ENCODE assay signal across 1 cellular context in genomic region chr1:234125283-234125682, GRCh38.
TF ChIP-seq lines count a peak whose summit lies in the region.

No MANE protein-coding gene starts in this region.

TF ChIP-seq in H1, 55 proteins besides CTCF, POLR2A, EP300 and RAD21 (continued from another document):
- TF ChIP-seq, protein P1, sequence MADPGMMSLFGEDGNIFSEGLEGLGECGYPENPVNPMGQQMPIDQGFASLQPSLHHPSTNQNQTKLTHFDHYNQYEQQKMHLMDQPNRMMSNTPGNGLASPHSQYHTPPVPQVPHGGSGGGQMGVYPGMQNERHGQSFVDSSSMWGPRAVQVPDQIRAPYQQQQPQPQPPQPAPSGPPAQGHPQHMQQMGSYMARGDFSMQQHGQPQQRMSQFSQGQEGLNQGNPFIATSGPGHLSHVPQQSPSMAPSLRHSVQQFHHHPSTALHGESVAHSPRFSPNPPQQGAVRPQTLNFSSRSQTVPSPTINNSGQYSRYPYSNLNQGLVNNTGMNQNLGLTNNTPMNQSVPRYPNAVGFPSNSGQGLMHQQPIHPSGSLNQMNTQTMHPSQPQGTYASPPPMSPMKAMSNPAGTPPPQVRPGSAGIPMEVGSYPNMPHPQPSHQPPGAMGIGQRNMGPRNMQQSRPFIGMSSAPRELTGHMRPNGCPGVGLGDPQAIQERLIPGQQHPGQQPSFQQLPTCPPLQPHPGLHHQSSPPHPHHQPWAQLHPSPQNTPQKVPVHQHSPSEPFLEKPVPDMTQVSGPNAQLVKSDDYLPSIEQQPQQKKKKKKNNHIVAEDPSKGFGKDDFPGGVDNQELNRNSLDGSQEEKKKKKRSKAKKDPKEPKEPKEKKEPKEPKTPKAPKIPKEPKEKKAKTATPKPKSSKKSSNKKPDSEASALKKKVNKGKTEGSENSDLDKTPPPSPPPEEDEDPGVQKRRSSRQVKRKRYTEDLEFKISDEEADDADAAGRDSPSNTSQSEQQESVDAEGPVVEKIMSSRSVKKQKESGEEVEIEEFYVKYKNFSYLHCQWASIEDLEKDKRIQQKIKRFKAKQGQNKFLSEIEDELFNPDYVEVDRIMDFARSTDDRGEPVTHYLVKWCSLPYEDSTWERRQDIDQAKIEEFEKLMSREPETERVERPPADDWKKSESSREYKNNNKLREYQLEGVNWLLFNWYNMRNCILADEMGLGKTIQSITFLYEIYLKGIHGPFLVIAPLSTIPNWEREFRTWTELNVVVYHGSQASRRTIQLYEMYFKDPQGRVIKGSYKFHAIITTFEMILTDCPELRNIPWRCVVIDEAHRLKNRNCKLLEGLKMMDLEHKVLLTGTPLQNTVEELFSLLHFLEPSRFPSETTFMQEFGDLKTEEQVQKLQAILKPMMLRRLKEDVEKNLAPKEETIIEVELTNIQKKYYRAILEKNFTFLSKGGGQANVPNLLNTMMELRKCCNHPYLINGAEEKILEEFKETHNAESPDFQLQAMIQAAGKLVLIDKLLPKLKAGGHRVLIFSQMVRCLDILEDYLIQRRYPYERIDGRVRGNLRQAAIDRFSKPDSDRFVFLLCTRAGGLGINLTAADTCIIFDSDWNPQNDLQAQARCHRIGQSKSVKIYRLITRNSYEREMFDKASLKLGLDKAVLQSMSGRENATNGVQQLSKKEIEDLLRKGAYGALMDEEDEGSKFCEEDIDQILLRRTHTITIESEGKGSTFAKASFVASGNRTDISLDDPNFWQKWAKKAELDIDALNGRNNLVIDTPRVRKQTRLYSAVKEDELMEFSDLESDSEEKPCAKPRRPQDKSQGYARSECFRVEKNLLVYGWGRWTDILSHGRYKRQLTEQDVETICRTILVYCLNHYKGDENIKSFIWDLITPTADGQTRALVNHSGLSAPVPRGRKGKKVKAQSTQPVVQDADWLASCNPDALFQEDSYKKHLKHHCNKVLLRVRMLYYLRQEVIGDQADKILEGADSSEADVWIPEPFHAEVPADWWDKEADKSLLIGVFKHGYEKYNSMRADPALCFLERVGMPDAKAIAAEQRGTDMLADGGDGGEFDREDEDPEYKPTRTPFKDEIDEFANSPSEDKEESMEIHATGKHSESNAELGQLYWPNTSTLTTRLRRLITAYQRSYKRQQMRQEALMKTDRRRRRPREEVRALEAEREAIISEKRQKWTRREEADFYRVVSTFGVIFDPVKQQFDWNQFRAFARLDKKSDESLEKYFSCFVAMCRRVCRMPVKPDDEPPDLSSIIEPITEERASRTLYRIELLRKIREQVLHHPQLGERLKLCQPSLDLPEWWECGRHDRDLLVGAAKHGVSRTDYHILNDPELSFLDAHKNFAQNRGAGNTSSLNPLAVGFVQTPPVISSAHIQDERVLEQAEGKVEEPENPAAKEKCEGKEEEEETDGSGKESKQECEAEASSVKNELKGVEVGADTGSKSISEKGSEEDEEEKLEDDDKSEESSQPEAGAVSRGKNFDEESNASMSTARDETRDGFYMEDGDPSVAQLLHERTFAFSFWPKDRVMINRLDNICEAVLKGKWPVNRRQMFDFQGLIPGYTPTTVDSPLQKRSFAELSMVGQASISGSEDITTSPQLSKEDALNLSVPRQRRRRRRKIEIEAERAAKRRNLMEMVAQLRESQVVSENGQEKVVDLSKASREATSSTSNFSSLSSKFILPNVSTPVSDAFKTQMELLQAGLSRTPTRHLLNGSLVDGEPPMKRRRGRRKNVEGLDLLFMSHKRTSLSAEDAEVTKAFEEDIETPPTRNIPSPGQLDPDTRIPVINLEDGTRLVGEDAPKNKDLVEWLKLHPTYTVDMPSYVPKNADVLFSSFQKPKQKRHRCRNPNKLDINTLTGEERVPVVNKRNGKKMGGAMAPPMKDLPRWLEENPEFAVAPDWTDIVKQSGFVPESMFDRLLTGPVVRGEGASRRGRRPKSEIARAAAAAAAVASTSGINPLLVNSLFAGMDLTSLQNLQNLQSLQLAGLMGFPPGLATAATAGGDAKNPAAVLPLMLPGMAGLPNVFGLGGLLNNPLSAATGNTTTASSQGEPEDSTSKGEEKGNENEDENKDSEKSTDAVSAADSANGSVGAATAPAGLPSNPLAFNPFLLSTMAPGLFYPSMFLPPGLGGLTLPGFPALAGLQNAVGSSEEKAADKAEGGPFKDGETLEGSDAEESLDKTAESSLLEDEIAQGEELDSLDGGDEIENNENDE (IDR thresholded peaks at IDR 0.05; ENCODE audit: insufficient replicate concordance, low read length) = no peak
- TF ChIP-seq SP2 (IDR thresholded peaks at IDR 0.05; ENCODE audit: low read length) (no peak), TEAD4 (IDR thresholded peaks at IDR 0.05; ENCODE audit: low read depth, low read length) (no peak), TBP (IDR thresholded peaks at IDR 0.05; ENCODE audit: low read depth, low read length) (no peak), E2F6 (IDR thresholded peaks at IDR 0.05) (no peak), CHD2 (IDR thresholded peaks at IDR 0.05; ENCODE audit: low read length) (no peak), JUND (IDR thresholded peaks at IDR 0.05; ENCODE audit: low read length) (no peak), USF2 (IDR thresholded peaks at IDR 0.05; ENCODE audit: low read length) (peak; percentile 80), BRCA1 (IDR thresholded peaks at IDR 0.05; ENCODE audit: low read depth, low read length) (no peak), ZNF274 (IDR thresholded peaks at IDR 0.05; ENCODE audit: borderline replicate concordance, extremely low read depth, low read length) (no peak), SIN3A (conservative IDR thresholded peaks at IDR 0.05 in 1 of 2, IDR thresholded peaks at IDR 0.05 in 1 of 2; ENCODE audit: low read depth in 1 of 2, low read length in 2 of 2) (peak; percentile 84 to 88; a peak in 3 of 4 replicates), POLR2AphosphoS5 (IDR thresholded peaks at IDR 0.05; ENCODE audit: low read depth, low read length) (no peak), BACH1 (IDR thresholded peaks at IDR 0.05; ENCODE audit: low read length) (no peak), ATF3 (IDR thresholded peaks at IDR 0.05; ENCODE audit: insufficient read depth, low read depth, low read length) (0 out of 2 replicates have a peak, but pooled peaks have one; percentile 38)
- TF ChIP-seq, protein P2, sequence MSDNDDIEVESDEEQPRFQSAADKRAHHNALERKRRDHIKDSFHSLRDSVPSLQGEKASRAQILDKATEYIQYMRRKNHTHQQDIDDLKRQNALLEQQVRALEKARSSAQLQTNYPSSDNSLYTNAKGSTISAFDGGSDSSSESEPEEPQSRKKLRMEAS (IDR thresholded peaks at IDR 0.05) = peak; percentile 84
